In the genomic region with DNA sequence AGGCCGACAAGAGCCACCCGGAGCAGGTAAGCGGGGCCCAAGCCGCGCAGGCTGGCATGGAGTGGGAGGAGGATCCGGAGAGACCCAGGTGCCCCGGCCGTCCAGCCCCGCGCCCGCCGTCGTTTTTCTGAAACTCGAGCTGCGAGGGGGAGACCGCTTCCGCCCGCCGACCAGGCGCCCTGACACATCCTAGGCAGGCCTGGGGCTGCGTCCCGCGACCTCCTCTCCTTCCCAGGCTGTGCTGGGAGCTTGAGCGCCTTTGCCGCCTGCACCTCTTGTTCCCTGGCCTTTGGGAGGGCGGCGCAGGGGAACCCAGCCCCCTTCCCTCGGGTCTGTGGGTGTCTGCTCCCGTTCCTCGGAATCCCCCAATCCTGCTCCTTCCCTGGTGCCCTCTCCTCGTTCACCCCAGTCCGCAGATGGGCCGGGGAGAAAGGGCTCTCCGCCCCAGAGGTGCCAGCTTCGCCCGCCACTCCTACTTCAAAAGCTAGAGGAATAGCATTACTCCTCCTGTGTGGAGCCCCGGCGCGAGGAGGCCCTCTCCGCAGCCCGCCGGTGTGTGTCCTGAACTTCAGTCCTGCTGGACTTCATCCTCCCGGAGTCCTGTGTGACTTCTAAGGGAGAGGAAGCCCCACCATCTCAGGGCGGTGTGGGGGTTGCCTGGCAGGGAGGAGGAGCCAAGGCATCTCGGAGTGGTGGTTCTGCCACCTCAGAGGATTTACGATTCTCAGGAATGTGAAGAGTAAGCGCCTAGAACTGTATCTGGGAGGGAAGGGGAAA, we compare ENCODE assay signal across 1 cellular context.
TF ChIP-seq lines count a peak whose summit lies in the region.

No MANE protein-coding gene starts in this region.

TF ChIP-seq in HepG2, 621 proteins besides CTCF, POLR2A, EP300 and RAD21 (continued from another document and continues in another):
- TF ChIP-seq, protein P1, sequence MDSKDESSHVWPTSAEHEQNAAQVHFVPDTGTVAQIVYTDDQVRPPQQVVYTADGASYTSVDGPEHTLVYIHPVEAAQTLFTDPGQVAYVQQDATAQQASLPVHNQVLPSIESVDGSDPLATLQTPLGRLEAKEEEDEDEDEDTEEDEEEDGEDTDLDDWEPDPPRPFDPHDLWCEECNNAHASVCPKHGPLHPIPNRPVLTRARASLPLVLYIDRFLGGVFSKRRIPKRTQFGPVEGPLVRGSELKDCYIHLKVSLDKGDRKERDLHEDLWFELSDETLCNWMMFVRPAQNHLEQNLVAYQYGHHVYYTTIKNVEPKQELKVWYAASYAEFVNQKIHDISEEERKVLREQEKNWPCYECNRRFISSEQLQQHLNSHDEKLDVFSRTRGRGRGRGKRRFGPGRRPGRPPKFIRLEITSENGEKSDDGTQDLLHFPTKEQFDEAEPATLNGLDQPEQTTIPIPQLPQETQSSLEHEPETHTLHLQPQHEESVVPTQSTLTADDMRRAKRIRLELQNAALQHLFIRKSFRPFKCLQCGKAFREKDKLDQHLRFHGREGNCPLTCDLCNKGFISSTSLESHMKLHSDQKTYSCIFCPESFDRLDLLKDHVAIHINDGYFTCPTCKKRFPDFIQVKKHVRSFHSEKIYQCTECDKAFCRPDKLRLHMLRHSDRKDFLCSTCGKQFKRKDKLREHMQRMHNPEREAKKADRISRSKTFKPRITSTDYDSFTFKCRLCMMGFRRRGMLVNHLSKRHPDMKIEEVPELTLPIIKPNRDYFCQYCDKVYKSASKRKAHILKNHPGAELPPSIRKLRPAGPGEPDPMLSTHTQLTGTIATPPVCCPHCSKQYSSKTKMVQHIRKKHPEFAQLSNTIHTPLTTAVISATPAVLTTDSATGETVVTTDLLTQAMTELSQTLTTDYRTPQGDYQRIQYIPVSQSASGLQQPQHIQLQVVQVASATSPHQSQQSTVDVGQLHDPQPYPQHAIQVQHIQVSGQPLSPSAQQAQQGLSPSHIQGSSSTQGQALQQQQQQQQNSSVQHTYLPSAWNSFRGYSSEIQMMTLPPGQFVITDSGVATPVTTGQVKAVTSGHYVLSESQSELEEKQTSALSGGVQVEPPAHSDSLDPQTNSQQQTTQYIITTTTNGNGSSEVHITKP (CRISPR knock-in tag; IDR thresholded peaks at IDR 0.05; ENCODE audit: low read depth), result no peak
- TF ChIP-seq ZNF720 (CRISPR knock-in tag; IDR thresholded peaks at IDR 0.05) (no peak), ZNF354B (CRISPR knock-in tag; IDR thresholded peaks at IDR 0.05) (no peak), POGZ (CRISPR knock-in tag; IDR thresholded peaks at IDR 0.05) (no peak), FOXA3 (CRISPR knock-in tag; IDR thresholded peaks at IDR 0.05) (no peak), ZNF724P (CRISPR knock-in tag; IDR thresholded peaks at IDR 0.05; ENCODE audit: borderline replicate concordance) (no peak), RFX1 (IDR thresholded peaks at IDR 0.05) (no peak), HDAC6 (IDR thresholded peaks at IDR 0.05; ENCODE audit: low read depth, low read length) (no peak), ZNF773 (CRISPR knock-in tag; IDR thresholded peaks at IDR 0.05; ENCODE audit: borderline replicate concordance) (no peak), NPAS2 (CRISPR knock-in tag; IDR thresholded peaks at IDR 0.05; ENCODE audit: borderline replicate concordance) (no peak), KDM2A (CRISPR knock-in tag; IDR thresholded peaks at IDR 0.05; ENCODE audit: borderline replicate concordance, low read depth) (peak; percentile 61), PTBP1 (IDR thresholded peaks at IDR 0.05; ENCODE audit: low read depth, low read length, poor library complexity, severe bottlenecking) (peak; percentile 42), ZNF232 (CRISPR knock-in tag; IDR thresholded peaks at IDR 0.05; ENCODE audit: borderline replicate concordance) (no peak; the same call in 1 of the 2 replicates), ZNF33B (CRISPR knock-in tag; IDR thresholded peaks at IDR 0.05) (no peak), ZNF260 (CRISPR knock-in tag; IDR thresholded peaks at IDR 0.05; ENCODE audit: borderline replicate concordance, low read depth) (no peak), IRX3 (CRISPR knock-in tag; IDR thresholded peaks at IDR 0.05; ENCODE audit: borderline replicate concordance, low read depth) (no peak), SSRP1 (CRISPR knock-in tag; IDR thresholded peaks at IDR 0.05) (no peak), MIXL1 (CRISPR knock-in tag; IDR thresholded peaks at IDR 0.05) (no peak), SOX5 (CRISPR knock-in tag; IDR thresholded peaks at IDR 0.05; ENCODE audit: borderline replicate concordance) (no peak), CHD2 (IDR thresholded peaks at IDR 0.05; ENCODE audit: low read depth, low read length) (0 out of 2 replicates have a peak, but pooled peaks have one; percentile 24), SOX6 (IDR thresholded peaks at IDR 0.05) (no peak), SOX6 (CRISPR knock-in tag; IDR thresholded peaks at IDR 0.05) (no peak), TOE1 (CRISPR knock-in tag; IDR thresholded peaks at IDR 0.05) (no peak), SIN3B (IDR thresholded peaks at IDR 0.05; ENCODE audit: low read length) (no peak), PRPF4 (IDR thresholded peaks at IDR 0.05; ENCODE audit: low read depth, low read length, poor library complexity, severe bottlenecking) (no peak), CAMTA2 (CRISPR knock-in tag; IDR thresholded peaks at IDR 0.05; ENCODE audit: borderline replicate concordance) (no peak), HNRNPUL1 (IDR thresholded peaks at IDR 0.05; ENCODE audit: low read depth, low read length) (no peak), ASH2L (IDR thresholded peaks at IDR 0.05; ENCODE audit: insufficient read length, low read depth, low read length) (peak; percentile 37), ZNF607 (CRISPR knock-in tag; IDR thresholded peaks at IDR 0.05; ENCODE audit: borderline replicate concordance) (no peak), TBX3 (IDR thresholded peaks at IDR 0.05; ENCODE audit: borderline replicate concordance) (no peak), ZNF713 (CRISPR knock-in tag; IDR thresholded peaks at IDR 0.05) (0 out of 2 replicates have a peak, but pooled peaks have one; percentile 0), RXRA (CRISPR knock-in tag; IDR thresholded peaks at IDR 0.05) (no peak), HMGA1 (CRISPR knock-in tag; conservative IDR thresholded peaks at IDR 0.05) (no peak), ZNF883 (CRISPR knock-in tag; IDR thresholded peaks at IDR 0.05; ENCODE audit: not compliant biosample characterization) (no peak), NFIC (IDR thresholded peaks at IDR 0.05; ENCODE audit: low read length) (no peak), CREM (IDR thresholded peaks at IDR 0.05) (no peak), CREM (CRISPR knock-in tag; IDR thresholded peaks at IDR 0.05) (no peak)
- TF ChIP-seq, protein P2, sequence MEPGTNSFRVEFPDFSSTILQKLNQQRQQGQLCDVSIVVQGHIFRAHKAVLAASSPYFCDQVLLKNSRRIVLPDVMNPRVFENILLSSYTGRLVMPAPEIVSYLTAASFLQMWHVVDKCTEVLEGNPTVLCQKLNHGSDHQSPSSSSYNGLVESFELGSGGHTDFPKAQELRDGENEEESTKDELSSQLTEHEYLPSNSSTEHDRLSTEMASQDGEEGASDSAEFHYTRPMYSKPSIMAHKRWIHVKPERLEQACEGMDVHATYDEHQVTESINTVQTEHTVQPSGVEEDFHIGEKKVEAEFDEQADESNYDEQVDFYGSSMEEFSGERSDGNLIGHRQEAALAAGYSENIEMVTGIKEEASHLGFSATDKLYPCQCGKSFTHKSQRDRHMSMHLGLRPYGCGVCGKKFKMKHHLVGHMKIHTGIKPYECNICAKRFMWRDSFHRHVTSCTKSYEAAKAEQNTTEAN (CRISPR knock-in tag; conservative IDR thresholded peaks at IDR 0.05), result no peak
- TF ChIP-seq, protein P3, sequence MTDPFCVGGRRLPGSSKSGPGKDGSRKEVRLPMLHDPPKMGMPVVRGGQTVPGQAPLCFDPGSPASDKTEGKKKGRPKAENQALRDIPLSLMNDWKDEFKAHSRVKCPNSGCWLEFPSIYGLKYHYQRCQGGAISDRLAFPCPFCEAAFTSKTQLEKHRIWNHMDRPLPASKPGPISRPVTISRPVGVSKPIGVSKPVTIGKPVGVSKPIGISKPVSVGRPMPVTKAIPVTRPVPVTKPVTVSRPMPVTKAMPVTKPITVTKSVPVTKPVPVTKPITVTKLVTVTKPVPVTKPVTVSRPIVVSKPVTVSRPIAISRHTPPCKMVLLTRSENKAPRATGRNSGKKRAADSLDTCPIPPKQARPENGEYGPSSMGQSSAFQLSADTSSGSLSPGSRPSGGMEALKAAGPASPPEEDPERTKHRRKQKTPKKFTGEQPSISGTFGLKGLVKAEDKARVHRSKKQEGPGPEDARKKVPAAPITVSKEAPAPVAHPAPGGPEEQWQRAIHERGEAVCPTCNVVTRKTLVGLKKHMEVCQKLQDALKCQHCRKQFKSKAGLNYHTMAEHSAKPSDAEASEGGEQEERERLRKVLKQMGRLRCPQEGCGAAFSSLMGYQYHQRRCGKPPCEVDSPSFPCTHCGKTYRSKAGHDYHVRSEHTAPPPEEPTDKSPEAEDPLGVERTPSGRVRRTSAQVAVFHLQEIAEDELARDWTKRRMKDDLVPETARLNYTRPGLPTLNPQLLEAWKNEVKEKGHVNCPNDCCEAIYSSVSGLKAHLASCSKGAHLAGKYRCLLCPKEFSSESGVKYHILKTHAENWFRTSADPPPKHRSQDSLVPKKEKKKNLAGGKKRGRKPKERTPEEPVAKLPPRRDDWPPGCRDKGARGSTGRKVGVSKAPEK (CRISPR knock-in tag; IDR thresholded peaks at IDR 0.05; ENCODE audit: borderline replicate concordance), result no peak
- TF ChIP-seq, protein P4, sequence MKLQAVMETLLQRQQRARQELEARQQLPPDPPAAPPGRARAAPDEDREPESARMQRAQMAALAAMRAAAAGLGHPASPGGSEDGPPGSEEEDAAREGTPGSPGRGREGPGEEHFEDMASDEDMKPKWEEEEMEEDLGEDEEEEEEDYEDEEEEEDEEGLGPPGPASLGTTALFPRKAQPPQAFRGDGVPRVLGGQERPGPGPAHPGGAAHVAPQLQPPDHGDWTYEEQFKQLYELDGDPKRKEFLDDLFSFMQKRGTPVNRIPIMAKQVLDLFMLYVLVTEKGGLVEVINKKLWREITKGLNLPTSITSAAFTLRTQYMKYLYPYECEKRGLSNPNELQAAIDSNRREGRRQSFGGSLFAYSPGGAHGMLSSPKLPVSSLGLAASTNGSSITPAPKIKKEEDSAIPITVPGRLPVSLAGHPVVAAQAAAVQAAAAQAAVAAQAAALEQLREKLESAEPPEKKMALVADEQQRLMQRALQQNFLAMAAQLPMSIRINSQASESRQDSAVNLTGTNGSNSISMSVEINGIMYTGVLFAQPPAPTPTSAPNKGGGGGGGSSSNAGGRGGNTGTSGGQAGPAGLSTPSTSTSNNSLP (IDR thresholded peaks at IDR 0.05; ENCODE audit: low read depth, low read length), result no peak
- TF ChIP-seq, protein P5, sequence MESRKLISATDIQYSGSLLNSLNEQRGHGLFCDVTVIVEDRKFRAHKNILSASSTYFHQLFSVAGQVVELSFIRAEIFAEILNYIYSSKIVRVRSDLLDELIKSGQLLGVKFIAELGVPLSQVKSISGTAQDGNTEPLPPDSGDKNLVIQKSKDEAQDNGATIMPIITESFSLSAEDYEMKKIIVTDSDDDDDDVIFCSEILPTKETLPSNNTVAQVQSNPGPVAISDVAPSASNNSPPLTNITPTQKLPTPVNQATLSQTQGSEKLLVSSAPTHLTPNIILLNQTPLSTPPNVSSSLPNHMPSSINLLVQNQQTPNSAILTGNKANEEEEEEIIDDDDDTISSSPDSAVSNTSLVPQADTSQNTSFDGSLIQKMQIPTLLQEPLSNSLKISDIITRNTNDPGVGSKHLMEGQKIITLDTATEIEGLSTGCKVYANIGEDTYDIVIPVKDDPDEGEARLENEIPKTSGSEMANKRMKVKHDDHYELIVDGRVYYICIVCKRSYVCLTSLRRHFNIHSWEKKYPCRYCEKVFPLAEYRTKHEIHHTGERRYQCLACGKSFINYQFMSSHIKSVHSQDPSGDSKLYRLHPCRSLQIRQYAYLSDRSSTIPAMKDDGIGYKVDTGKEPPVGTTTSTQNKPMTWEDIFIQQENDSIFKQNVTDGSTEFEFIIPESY (CRISPR knock-in tag; IDR thresholded peaks at IDR 0.05), result no peak
- TF ChIP-seq, protein P6, sequence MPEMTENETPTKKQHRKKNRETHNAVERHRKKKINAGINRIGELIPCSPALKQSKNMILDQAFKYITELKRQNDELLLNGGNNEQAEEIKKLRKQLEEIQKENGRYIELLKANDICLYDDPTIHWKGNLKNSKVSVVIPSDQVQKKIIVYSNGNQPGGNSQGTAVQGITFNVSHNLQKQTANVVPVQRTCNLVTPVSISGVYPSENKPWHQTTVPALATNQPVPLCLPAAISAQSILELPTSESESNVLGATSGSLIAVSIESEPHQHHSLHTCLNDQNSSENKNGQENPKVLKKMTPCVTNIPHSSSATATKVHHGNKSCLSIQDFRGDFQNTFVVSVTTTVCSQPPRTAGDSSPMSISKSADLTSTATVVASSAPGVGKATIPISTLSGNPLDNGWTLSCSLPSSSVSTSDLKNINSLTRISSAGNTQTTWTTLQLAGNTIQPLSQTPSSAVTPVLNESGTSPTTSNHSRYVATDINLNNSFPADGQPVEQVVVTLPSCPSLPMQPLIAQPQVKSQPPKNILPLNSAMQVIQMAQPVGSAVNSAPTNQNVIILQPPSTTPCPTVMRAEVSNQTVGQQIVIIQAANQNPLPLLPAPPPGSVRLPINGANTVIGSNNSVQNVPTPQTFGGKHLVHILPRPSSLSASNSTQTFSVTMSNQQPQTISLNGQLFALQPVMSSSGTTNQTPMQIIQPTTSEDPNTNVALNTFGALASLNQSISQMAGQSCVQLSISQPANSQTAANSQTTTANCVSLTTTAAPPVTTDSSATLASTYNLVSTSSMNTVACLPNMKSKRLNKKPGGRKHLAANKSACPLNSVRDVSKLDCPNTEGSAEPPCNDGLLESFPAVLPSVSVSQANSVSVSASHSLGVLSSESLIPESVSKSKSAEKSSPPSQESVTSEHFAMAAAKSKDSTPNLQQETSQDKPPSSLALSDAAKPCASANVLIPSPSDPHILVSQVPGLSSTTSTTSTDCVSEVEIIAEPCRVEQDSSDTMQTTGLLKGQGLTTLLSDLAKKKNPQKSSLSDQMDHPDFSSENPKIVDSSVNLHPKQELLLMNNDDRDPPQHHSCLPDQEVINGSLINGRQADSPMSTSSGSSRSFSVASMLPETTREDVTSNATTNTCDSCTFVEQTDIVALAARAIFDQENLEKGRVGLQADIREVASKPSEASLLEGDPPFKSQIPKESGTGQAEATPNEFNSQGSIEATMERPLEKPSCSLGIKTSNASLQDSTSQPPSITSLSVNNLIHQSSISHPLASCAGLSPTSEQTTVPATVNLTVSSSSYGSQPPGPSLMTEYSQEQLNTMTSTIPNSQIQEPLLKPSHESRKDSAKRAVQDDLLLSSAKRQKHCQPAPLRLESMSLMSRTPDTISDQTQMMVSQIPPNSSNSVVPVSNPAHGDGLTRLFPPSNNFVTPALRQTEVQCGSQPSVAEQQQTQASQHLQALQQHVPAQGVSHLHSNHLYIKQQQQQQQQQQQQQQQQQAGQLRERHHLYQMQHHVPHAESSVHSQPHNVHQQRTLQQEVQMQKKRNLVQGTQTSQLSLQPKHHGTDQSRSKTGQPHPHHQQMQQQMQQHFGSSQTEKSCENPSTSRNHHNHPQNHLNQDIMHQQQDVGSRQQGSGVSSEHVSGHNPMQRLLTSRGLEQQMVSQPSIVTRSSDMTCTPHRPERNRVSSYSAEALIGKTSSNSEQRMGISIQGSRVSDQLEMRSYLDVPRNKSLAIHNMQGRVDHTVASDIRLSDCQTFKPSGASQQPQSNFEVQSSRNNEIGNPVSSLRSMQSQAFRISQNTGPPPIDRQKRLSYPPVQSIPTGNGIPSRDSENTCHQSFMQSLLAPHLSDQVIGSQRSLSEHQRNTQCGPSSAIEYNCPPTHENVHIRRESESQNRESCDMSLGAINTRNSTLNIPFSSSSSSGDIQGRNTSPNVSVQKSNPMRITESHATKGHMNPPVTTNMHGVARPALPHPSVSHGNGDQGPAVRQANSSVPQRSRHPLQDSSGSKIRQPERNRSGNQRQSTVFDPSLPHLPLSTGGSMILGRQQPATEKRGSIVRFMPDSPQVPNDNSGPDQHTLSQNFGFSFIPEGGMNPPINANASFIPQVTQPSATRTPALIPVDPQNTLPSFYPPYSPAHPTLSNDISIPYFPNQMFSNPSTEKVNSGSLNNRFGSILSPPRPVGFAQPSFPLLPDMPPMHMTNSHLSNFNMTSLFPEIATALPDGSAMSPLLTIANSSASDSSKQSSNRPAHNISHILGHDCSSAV (CRISPR knock-in tag; IDR thresholded peaks at IDR 0.05; ENCODE audit: borderline replicate concordance), result no peak
